8 cellular contexts compared by ENCODE assay signal in genomic region chr9:96618209-96619108, GRCh38. TPM values are rescaled to one million over a fixed set of nuclear protein-coding genes. Genes with fewer than 3 reads are reported as not detected.
A peak's percentile ranks its signal among the peaks of the same experiment; 100 is the strongest.
DNase-seq lines count a peak whose midpoint lies in the region; FAIRE-seq and TF ChIP-seq lines count a peak whose summit lies in the region.

No MANE protein-coding gene starts in this region.

- no peaks in the 10 kb centered on the region for H3K9me3 ChIP-seq in HUES64 (ENCODE audit: insufficient read depth, low read depth, low read length)
- no peaks in the 10 kb centered on the region for H3K9me3 ChIP-seq in esophagus (ENCODE audit: control insufficient read depth in 2 of 2, insufficient read depth in 1 of 2, low read depth in 1 of 2, low read length in 1 of 2)
- H3K9me3 ChIP-seq in subcutaneous abdominal adipose tissue (ENCODE audit: control insufficient read depth in 5 of 5, low read length in 5 of 5): no peaks in the 10 kb centered on the region

- TF ChIP-seq CTCF in AG10803 (conservative IDR thresholded peaks at IDR 0.05; ENCODE audit: low read length): no peak

- peak overlapping the region; percentile 13; the same call in 1 of the 2 replicates for H3K9ac ChIP-seq in HUES64 (ENCODE audit: low read depth, low read length)
- H3K9ac ChIP-seq in subcutaneous abdominal adipose tissue (ENCODE audit: low read length in 5 of 5): peak overlapping the region in 4 of 5 donors; percentile 55 to 80 (median 62)

- WGBS in HUES64: 2% methylated on average over 67 of the region's 67 CpGs
- WGBS in esophagus, 2 donors: 6% methylated on average over 66 to 67 of the region's 67 CpGs

- FAIRE-seq in GM19239 (lab: Jason Lieb, UNC): no peak

- DNase-seq in AG10803 (ENCODE audit: low read depth) (peak; percentile 59), middle frontal gyrus (ENCODE audit: extremely low spot score, low spot score) (peak; percentile 34), GM19239 (ENCODE audit: insufficient read length, low spot score) (no peak), SKM-1 (lab: John Stamatoyannopoulos, UW; ENCODE audit: unreplicated experiment) (no peak)
- DNase-seq in activated CD8-positive, alpha-beta memory T cell treated with anti-CD3 and anti-CD28 coated beads, Interleukin-2, amount 50 U/mL, for 48 hours: peak; percentile 64

- H3K27me3 ChIP-seq in HUES64 (ENCODE audit: insufficient read depth, low read length) (peaks cover 24% of the 10 kb centered on the region), esophagus (ENCODE audit: control insufficient read depth in 1 of 2, insufficient read depth in 2 of 2, low read length in 2 of 2) (no peaks in the 10 kb centered on the region), subcutaneous abdominal adipose tissue (ENCODE audit: control insufficient read depth in 5 of 5, insufficient read depth in 4 of 5, low read length in 5 of 5) (no peaks in the 10 kb centered on the region)

- H3K36me3 ChIP-seq in HUES64 (ENCODE audit: insufficient read depth, low read length) (no peaks in the 10 kb centered on the region), esophagus (ENCODE audit: control insufficient read depth in 2 of 2, insufficient read depth in 2 of 2, low read length in 1 of 2) (no peaks in the 10 kb centered on the region), subcutaneous abdominal adipose tissue (ENCODE audit: control insufficient read depth in 5 of 5, insufficient read depth in 5 of 5, low read length in 5 of 5) (no peaks in the 10 kb centered on the region)

- H3K4me1 ChIP-seq in HUES64 (ENCODE audit: insufficient read depth, low read length): peaks cover 27% of the 10 kb centered on the region
- no peaks in the 10 kb centered on the region for H3K4me1 ChIP-seq in esophagus (ENCODE audit: control insufficient read depth in 2 of 2, insufficient read depth in 2 of 2, low read length in 1 of 2)
- H3K4me1 ChIP-seq in subcutaneous abdominal adipose tissue (ENCODE audit: control insufficient read depth in 5 of 5, insufficient read depth in 5 of 5, low read length in 5 of 5): peaks cover 1 to 23% (median 20%) of the 10 kb centered on the region in 5 donors

- H3K4me3 ChIP-seq in AG10803 (ENCODE audit: low read length) (peak overlapping the region; percentile 74), HUES64 (ENCODE audit: low read length) (peak overlapping the region; percentile 73), esophagus (ENCODE audit: low read depth in 1 of 2, low read length in 2 of 2) (peak overlapping the region; percentile 66 to 85), subcutaneous abdominal adipose tissue (ENCODE audit: low read depth in 1 of 5, low read length in 5 of 5) (peak overlapping the region; percentile 51 to 69 (median 62))

- no peak overlapping the region for H3K27ac ChIP-seq in HUES64 (ENCODE audit: low read depth, low read length)
- H3K27ac ChIP-seq in esophagus (ENCODE audit: low read depth in 2 of 2, low read length in 1 of 2): peak overlapping the region; percentile 70 to 84
- H3K27ac ChIP-seq in subcutaneous abdominal adipose tissue (ENCODE audit: low read depth, low read length): peak overlapping the region; percentile 84

RNA-seq across cellular contexts. Expression of gene CDC14B, which starts 1.2 kb away (rescaled TPM):
- 27.9 TPM for polyA plus RNA-seq in HUES64 (2013, experiment 1 of 2)
- polyA plus RNA-seq in HUES64 (2013, experiment 2 of 2): 33.3 TPM
- polyA plus RNA-seq in esophagus: 1 to 10 TPM; 1.8 to 2.1 TPM

RNA-seq across cellular contexts. Expression of gene PRXL2C, which starts 36.7 kb away (rescaled TPM):
- polyA plus RNA-seq in HUES64 (2013, experiment 1 of 2): 4.3 TPM
- polyA plus RNA-seq in HUES64 (2013, experiment 2 of 2): 4.3 TPM
- 1 to 10 TPM; 2.0 to 3.1 TPM for polyA plus RNA-seq in esophagus

Comparison
In these comparisons a context has a peak if more than half of its experiments do, and no peak if none do; other contexts are left out.
1. DNase-seq: peak in AG10803 (single experiment), activated CD8-positive, alpha-beta memory T cell treated with anti-CD3 and anti-CD28 coated beads, Interleukin-2, amount 50 U/mL, for 48 hours (single experiment) and middle frontal gyrus (single experiment); none in GM19239 (single experiment) and SKM-1 (single experiment).
2. Peak in every context shown above with its lines, with median percentiles within 50 percentile points of each other: H3K4me3 ChIP-seq.